1 cellular context compared by ENCODE assay signal in the genomic region with DNA sequence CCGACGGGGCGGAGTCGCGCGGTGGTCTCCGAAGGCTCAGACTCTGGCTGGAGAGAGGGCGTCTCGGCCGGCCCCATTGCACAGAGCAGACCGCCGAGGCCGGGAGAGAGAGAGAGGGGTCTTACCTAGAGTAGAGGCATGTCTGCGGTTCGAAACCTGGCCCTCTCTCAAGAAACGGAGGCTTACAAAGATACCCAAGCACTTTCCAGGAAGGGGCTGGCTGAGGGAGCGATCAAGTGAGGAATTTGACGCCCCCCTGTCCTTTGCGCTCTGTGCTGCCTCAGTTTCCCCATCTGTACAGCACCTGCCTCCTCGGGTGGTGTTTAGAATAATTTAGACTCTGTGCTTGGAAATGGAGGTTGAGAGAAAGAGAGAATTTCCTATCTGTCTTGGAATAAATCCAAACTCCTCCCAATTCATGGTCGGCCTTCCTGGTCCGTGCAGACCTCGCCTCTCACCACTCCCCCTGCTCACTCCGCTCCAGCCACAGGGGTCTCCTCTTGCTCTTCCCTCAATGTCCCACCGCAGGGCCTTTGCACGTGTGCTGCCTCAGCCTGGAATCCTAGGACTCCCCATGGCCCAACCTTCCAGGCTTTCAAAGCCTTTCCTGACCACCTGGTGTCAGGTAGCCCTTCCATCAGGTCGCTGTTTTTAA.
TF ChIP-seq lines count a peak whose summit lies in the region.

No MANE protein-coding gene starts in this region.

TF ChIP-seq in K562, 482 proteins besides CTCF, POLR2A, EP300 and RAD21 (continued from another document and continues in another):
- no peak for TF ChIP-seq THRAP3 (IDR thresholded peaks at IDR 0.05; ENCODE audit: borderline replicate concordance)
- no peak for TF ChIP-seq PHB (CRISPR knock-in tag; IDR thresholded peaks at IDR 0.05)
- TF ChIP-seq ZBED1 (IDR thresholded peaks at IDR 0.05), result no peak
- no peak for TF ChIP-seq ZBTB43 (CRISPR knock-in tag; IDR thresholded peaks at IDR 0.05)
- no peak for TF ChIP-seq ESRRA (IDR thresholded peaks at IDR 0.05; ENCODE audit: borderline replicate concordance, low read depth)
- TF ChIP-seq CREB1 (IDR thresholded peaks at IDR 0.05), result peak; percentile 9; the same call in 1 of the 2 replicates
- TF ChIP-seq CREB1 (CRISPR knock-in tag; IDR thresholded peaks at IDR 0.05), result peak; percentile 61; the same call in 1 of the 2 replicates
- no peak for TF ChIP-seq ZBTB33 (CRISPR knock-in tag; IDR thresholded peaks at IDR 0.05)
- peak; percentile 74 for TF ChIP-seq ZBTB7A (IDR thresholded peaks at IDR 0.05; ENCODE audit: borderline replicate concordance, control insufficient read depth, low read depth, low read length)
- peak; percentile 1; the same call in 1 of the 2 replicates for TF ChIP-seq ZNF316 (IDR thresholded peaks at IDR 0.05)
- TF ChIP-seq ZNF324 (CRISPR knock-in tag; IDR thresholded peaks at IDR 0.05), result no peak
- no peak for TF ChIP-seq ZNF668 (CRISPR knock-in tag; IDR thresholded peaks at IDR 0.05)
- TF ChIP-seq ZKSCAN3 (CRISPR knock-in tag; IDR thresholded peaks at IDR 0.05), result no peak
- TF ChIP-seq, protein P1, sequence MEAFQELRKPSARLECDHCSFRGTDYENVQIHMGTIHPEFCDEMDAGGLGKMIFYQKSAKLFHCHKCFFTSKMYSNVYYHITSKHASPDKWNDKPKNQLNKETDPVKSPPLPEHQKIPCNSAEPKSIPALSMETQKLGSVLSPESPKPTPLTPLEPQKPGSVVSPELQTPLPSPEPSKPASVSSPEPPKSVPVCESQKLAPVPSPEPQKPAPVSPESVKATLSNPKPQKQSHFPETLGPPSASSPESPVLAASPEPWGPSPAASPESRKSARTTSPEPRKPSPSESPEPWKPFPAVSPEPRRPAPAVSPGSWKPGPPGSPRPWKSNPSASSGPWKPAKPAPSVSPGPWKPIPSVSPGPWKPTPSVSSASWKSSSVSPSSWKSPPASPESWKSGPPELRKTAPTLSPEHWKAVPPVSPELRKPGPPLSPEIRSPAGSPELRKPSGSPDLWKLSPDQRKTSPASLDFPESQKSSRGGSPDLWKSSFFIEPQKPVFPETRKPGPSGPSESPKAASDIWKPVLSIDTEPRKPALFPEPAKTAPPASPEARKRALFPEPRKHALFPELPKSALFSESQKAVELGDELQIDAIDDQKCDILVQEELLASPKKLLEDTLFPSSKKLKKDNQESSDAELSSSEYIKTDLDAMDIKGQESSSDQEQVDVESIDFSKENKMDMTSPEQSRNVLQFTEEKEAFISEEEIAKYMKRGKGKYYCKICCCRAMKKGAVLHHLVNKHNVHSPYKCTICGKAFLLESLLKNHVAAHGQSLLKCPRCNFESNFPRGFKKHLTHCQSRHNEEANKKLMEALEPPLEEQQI (IDR thresholded peaks at IDR 0.05), result no peak
- TF ChIP-seq CREM (IDR thresholded peaks at IDR 0.05; ENCODE audit: low read depth), result no peak
- no peak for TF ChIP-seq SIRT6 (IDR thresholded peaks at IDR 0.05; ENCODE audit: low read depth, low read length)
- TF ChIP-seq, protein P2, sequence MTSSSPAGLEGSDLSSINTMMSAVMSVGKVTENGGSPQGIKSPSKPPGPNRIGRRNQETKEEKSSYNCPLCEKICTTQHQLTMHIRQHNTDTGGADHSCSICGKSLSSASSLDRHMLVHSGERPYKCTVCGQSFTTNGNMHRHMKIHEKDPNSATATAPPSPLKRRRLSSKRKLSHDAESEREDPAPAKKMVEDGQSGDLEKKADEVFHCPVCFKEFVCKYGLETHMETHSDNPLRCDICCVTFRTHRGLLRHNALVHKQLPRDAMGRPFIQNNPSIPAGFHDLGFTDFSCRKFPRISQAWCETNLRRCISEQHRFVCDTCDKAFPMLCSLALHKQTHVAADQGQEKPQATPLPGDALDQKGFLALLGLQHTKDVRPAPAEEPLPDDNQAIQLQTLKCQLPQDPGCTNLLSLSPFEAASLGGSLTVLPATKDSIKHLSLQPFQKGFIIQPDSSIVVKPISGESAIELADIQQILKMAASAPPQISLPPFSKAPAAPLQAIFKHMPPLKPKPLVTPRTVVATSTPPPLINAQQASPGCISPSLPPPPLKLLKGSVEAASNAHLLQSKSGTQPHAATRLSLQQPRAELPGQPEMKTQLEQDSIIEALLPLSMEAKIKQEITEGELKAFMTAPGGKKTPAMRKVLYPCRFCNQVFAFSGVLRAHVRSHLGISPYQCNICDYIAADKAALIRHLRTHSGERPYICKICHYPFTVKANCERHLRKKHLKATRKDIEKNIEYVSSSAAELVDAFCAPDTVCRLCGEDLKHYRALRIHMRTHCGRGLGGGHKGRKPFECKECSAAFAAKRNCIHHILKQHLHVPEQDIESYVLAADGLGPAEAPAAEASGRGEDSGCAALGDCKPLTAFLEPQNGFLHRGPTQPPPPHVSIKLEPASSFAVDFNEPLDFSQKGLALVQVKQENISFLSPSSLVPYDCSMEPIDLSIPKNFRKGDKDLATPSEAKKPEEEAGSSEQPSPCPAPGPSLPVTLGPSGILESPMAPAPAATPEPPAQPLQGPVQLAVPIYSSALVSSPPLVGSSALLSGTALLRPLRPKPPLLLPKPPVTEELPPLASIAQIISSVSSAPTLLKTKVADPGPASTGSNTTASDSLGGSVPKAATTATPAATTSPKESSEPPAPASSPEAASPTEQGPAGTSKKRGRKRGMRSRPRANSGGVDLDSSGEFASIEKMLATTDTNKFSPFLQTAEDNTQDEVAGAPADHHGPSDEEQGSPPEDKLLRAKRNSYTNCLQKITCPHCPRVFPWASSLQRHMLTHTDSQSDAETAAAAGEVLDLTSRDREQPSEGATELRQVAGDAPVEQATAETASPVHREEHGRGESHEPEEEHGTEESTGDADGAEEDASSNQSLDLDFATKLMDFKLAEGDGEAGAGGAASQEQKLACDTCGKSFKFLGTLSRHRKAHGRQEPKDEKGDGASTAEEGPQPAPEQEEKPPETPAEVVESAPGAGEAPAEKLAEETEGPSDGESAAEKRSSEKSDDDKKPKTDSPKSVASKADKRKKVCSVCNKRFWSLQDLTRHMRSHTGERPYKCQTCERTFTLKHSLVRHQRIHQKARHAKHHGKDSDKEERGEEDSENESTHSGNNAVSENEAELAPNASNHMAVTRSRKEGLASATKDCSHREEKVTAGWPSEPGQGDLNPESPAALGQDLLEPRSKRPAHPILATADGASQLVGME (CRISPR knock-in tag; IDR thresholded peaks at IDR 0.05), result no peak
- no peak for TF ChIP-seq ZFP30 (CRISPR knock-in tag; IDR thresholded peaks at IDR 0.05; ENCODE audit: borderline replicate concordance)
- no peak for TF ChIP-seq TARDBP (IDR thresholded peaks at IDR 0.05)
- TF ChIP-seq CHD1 (IDR thresholded peaks at IDR 0.05; ENCODE audit: low read length), result peak; percentile 97
- no peak for TF ChIP-seq ZNF511 (CRISPR knock-in tag; IDR thresholded peaks at IDR 0.05)
- TF ChIP-seq EGR1 (conservative IDR thresholded peaks at IDR 0.05), result no peak
- TF ChIP-seq KDM1A (IDR thresholded peaks at IDR 0.05), result no peak
- TF ChIP-seq ZNF444 (CRISPR knock-in tag; IDR thresholded peaks at IDR 0.05), result no peak
- TF ChIP-seq, protein P3, sequence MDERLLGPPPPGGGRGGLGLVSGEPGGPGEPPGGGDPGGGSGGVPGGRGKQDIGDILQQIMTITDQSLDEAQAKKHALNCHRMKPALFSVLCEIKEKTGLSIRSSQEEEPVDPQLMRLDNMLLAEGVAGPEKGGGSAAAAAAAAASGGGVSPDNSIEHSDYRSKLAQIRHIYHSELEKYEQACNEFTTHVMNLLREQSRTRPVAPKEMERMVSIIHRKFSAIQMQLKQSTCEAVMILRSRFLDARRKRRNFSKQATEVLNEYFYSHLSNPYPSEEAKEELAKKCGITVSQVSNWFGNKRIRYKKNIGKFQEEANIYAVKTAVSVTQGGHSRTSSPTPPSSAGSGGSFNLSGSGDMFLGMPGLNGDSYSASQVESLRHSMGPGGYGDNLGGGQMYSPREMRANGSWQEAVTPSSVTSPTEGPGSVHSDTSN (CRISPR knock-in tag; IDR thresholded peaks at IDR 0.05; ENCODE audit: low read depth), result no peak
- TF ChIP-seq, protein P3 (tag; conservative IDR thresholded peaks at IDR 0.05; ENCODE audit: low read depth), result no peak
- peak; percentile 44 for TF ChIP-seq POLR2B (IDR thresholded peaks at IDR 0.05; ENCODE audit: low read depth, partially characterized antibody)
- no peak for TF ChIP-seq ESRRB (CRISPR knock-in tag; IDR thresholded peaks at IDR 0.05; ENCODE audit: borderline replicate concordance)
- no peak for TF ChIP-seq LCOR (CRISPR knock-in tag; IDR thresholded peaks at IDR 0.05)
- TF ChIP-seq CAMTA2 (CRISPR knock-in tag; conservative IDR thresholded peaks at IDR 0.05), result no peak
- 0 out of 2 replicates have a peak, but pooled peaks have one; percentile 36 for TF ChIP-seq ARID4B (CRISPR knock-in tag; IDR thresholded peaks at IDR 0.05)
- TF ChIP-seq, protein P4, sequence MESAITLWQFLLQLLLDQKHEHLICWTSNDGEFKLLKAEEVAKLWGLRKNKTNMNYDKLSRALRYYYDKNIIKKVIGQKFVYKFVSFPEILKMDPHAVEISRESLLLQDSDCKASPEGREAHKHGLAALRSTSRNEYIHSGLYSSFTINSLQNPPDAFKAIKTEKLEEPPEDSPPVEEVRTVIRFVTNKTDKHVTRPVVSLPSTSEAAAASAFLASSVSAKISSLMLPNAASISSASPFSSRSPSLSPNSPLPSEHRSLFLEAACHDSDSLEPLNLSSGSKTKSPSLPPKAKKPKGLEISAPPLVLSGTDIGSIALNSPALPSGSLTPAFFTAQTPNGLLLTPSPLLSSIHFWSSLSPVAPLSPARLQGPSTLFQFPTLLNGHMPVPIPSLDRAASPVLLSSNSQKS (CRISPR knock-in tag; IDR thresholded peaks at IDR 0.05), result no peak
- TF ChIP-seq PRMT5 (CRISPR knock-in tag; IDR thresholded peaks at IDR 0.05), result no peak
